ENCODE assay signal across 8 cellular contexts in genomic region chr2:74391580-74392448, GRCh38. TPM values are rescaled to one million over a fixed set of nuclear protein-coding genes. Genes with fewer than 3 reads are reported as not detected.
A peak's percentile ranks its signal among the peaks of the same experiment; 100 is the strongest.
DNase-seq lines count a peak whose midpoint lies in the region; ATAC-seq and TF ChIP-seq lines count a peak whose summit lies in the region.

No MANE protein-coding gene starts in this region.

- H3K36me3 Mint-ChIP-seq in T-helper 2 cell treated with Interferon-gamma antibody and Interleukin-4, amounts not matched to agents 5 μg/mL and 100 μg/mL, for 36 hours (ENCODE audit: low read depth): no peaks in the 10 kb centered on the region

- peaks cover 13 to 21% of the 10 kb centered on the region in 2 donors for H3K4me1 ChIP-seq in ascending aorta

- peaks cover 11% of the 10 kb centered on the region for H3K4me1 Mint-ChIP-seq in T-helper 2 cell treated with Interferon-gamma antibody and Interleukin-4, amounts not matched to agents 5 μg/mL and 100 μg/mL, for 36 hours (ENCODE audit: low read depth)

- intact Hi-C loops in ascending aorta (cut with DNase I): loop anchor here (1.0 to 2.0 kb wide), 2 partner anchors 17 to 390 kb away; no protein-coding TSS in a partner anchor

- H3K27ac Mint-ChIP-seq in T-helper 2 cell treated with Interferon-gamma antibody and Interleukin-4, amounts not matched to agents 5 μg/mL and 100 μg/mL, for 36 hours: peak overlapping the region; percentile 98

- H3K4me3 Mint-ChIP-seq in T-helper 2 cell treated with Interferon-gamma antibody and Interleukin-4, amounts not matched to agents 5 μg/mL and 100 μg/mL, for 36 hours: peak overlapping the region; percentile 94

- H3K4me3 ChIP-seq in GM12875 (ENCODE audit: low read depth, low read length): peak overlapping the region; percentile 65
- H3K4me3 ChIP-seq in ascending aorta: peak overlapping the region; percentile 92 to 94

- peak; percentile 70 for ATAC-seq in HG02840 (IDR thresholded peaks at IDR 0.05; ENCODE audit: low FRiP score, unreplicated experiment)
- ATAC-seq in GM18519 (IDR thresholded peaks at IDR 0.05; ENCODE audit: low FRiP score, unreplicated experiment): no peak

- DNase-seq in NCI-H187 treated with DMSO at 0.1 percent for 48 hours (lab: John Stamatoyannopoulos, UW) (peak; percentile 44), ascending aorta (ENCODE audit: low spot score in 2 of 2) (peak; percentile 55 to 93), hepatic stellate cell (ENCODE audit: low spot score) (peak; percentile 87), retina (peak; percentile 98)
- DNase-seq in T-helper 2 cell treated with Interferon-gamma antibody and Interleukin-4, amounts not matched to agents 5 μg/mL and 100 μg/mL, for 36 hours (ENCODE audit: low spot score): peak; percentile 88

- peaks cover 5% of the 10 kb centered on the region for H3K27me3 Mint-ChIP-seq in T-helper 2 cell treated with Interferon-gamma antibody and Interleukin-4, amounts not matched to agents 5 μg/mL and 100 μg/mL, for 36 hours (ENCODE audit: low read depth)

- H3K36me3 ChIP-seq in ascending aorta: no peaks in the 10 kb centered on the region

- TF ChIP-seq CTCF in GM12875 (IDR thresholded peaks at IDR 0.05; ENCODE audit: borderline replicate concordance, insufficient read depth, low read depth, low read length): peak; percentile 99
- peak; percentile 88 to 97 (median 94) for TF ChIP-seq CTCF in ascending aorta (IDR thresholded peaks at IDR 0.05)

- H3K27me3 ChIP-seq in ascending aorta: no peaks in the 10 kb centered on the region

- no peaks in the 10 kb centered on the region for H3K9me3 ChIP-seq in ascending aorta

- H3K9me3 Mint-ChIP-seq in T-helper 2 cell treated with Interferon-gamma antibody and Interleukin-4, amounts not matched to agents 5 μg/mL and 100 μg/mL, for 36 hours: no peaks in the 10 kb centered on the region

- H3K27ac ChIP-seq in ascending aorta: peak overlapping the region; percentile 84 to 89

RNA-seq across cellular contexts. Expression of gene DCTN1, which starts 11.7 kb away (rescaled TPM):
- 152 TPM for total RNA-seq in ascending aorta

RNA-seq across cellular contexts. Expression of gene C2orf81, which starts 29.6 kb away (rescaled TPM):
- total RNA-seq in ascending aorta: 10.3 TPM

RNA-seq across cellular contexts. Expression of gene WDR54, which starts 29.7 kb away (rescaled TPM):
- 5.5 TPM for total RNA-seq in ascending aorta

RNA-seq across cellular contexts. Expression of gene SLC4A5, which starts 48.6 kb away (rescaled TPM):
- 0.11 TPM for total RNA-seq in ascending aorta

RNA-seq across cellular contexts. Expression of gene RTKN, which starts 49.9 kb away (rescaled TPM):
- 9.5 TPM for total RNA-seq in ascending aorta

Comparison
In these comparisons a context has a peak if more than half of its experiments do, and no peak if none do; other contexts are left out.
1. DNase-seq: peak in every context shown above with its lines; median percentile 98 in retina; 88 in T-helper 2 cell treated with Interferon-gamma antibody and Interleukin-4, amounts not matched to agents 5 μg/mL and 100 μg/mL, for 36 hours; 87 in hepatic stellate cell; 74 in ascending aorta; 44 in NCI-H187 treated with DMSO at 0.1 percent for 48 hours.